Comparison of ENCODE assay signal across 9 cellular contexts in genomic region chr20:31608256-31608980, GRCh38. TPM values are rescaled to one million over a fixed set of nuclear protein-coding genes. Genes with fewer than 3 reads are reported as not detected.
DNase-seq lines count a peak whose midpoint lies in the region; ATAC-seq lines count a peak whose summit lies in the region.
"Had no signal": no experiment of that assay in that cellular context is flagged by ENCODE, and none has a peak within 500 bp of the region (broad histone marks: within the 10 kb centered on the region; RNA-seq: fewer than 3 reads in every experiment).

No MANE protein-coding gene starts in this region.

- no peaks in the 10 kb centered on the region for H3K27me3 ChIP-seq in NT2/D1 (ENCODE audit: insufficient read depth, insufficient read length)
- H3K27me3 ChIP-seq in mucosa of stomach (ENCODE audit: control insufficient read depth, insufficient read depth, low read length) = peaks cover 4% of the 10 kb centered on the region

- H3K4me1 ChIP-seq in NT2/D1 (ENCODE audit: insufficient read depth, insufficient read length) = peaks cover 5% of the 10 kb centered on the region
- peaks cover 66% of the 10 kb centered on the region for H3K4me1 ChIP-seq in mucosa of stomach (ENCODE audit: control insufficient read depth, insufficient read depth, low read length)

- H3K9me3 ChIP-seq in NT2/D1 (ENCODE audit: insufficient read depth, low read length) (no peaks in the 10 kb centered on the region), mucosa of stomach (ENCODE audit: control insufficient read depth, low read length) (no peaks in the 10 kb centered on the region)
- H3K9me3 ChIP-seq: BLaER1 had no signal

- H3K36me3 ChIP-seq in NT2/D1 (ENCODE audit: insufficient read depth, insufficient read length, low read length) (peaks cover 18% of the 10 kb centered on the region), mucosa of stomach (ENCODE audit: control insufficient read depth, insufficient read depth, low read length) (peaks cover 14% of the 10 kb centered on the region)
- H3K36me3 ChIP-seq: BLaER1 had no signal

- H3K4me3 Mint-ChIP-seq in activated CD4-positive, alpha-beta T cell treated with anti-CD3 and anti-CD28 coated beads for 36 hours = no peak overlapping the region

- H3K9me3 Mint-ChIP-seq in activated CD4-positive, alpha-beta T cell treated with anti-CD3 and anti-CD28 coated beads for 36 hours (ENCODE audit: low read depth) = no peaks in the 10 kb centered on the region

- POLR2A ChIA-PET in activated CD4-positive, alpha-beta T cell treated with anti-CD3 and anti-CD28 coated beads for 36 hours (lab: Charles Lee) = no interaction called here

- no peak overlapping the region for H3K27ac Mint-ChIP-seq in activated CD4-positive, alpha-beta T cell treated with anti-CD3 and anti-CD28 coated beads for 36 hours

- CTCF ChIA-PET in activated CD4-positive, alpha-beta T cell treated with anti-CD3 and anti-CD28 coated beads for 36 hours (lab: Charles Lee) = interaction anchor here (0.7 to 12.9 kb wide), 4 partner anchors 26 to 132 kb away, joined by 3 to 712 read pairs (median 3); no protein-coding TSS in a partner anchor

- H3K4me3 ChIP-seq in NT2/D1 (ENCODE audit: insufficient read length, low read depth) (peak overlapping the region; percentile 37), mucosa of stomach (ENCODE audit: low read length) (peak overlapping the region; percentile 91)
- H3K4me3 ChIP-seq: BLaER1 had no signal

- intact Hi-C loops in activated CD4-positive, alpha-beta T cell treated with anti-CD3 and anti-CD28 coated beads for 36 hours (cut with DNase I, micrococcal nuclease) = no loop called here

- H3K9ac ChIP-seq in NT2/D1 (ENCODE audit: insufficient read length, low read depth) = peak overlapping the region; percentile 96
- H3K9ac ChIP-seq in mucosa of stomach (ENCODE audit: low read length) = peak overlapping the region; percentile 83
- H3K9ac ChIP-seq: BLaER1 had no signal

- H3K4me1 Mint-ChIP-seq in activated CD4-positive, alpha-beta T cell treated with anti-CD3 and anti-CD28 coated beads for 36 hours = peaks cover 20% of the 10 kb centered on the region

- no peaks in the 10 kb centered on the region for H3K36me3 Mint-ChIP-seq in activated CD4-positive, alpha-beta T cell treated with anti-CD3 and anti-CD28 coated beads for 36 hours (ENCODE audit: low read depth)

- ATAC-seq in activated CD4-positive, alpha-beta T cell treated with anti-CD3 and anti-CD28 coated beads for 36 hours = no peak
- ATAC-seq in esophagus mucosa (peak; percentile 20), HG03565 (IDR thresholded peaks at IDR 0.05; ENCODE audit: unreplicated experiment) (no peak), HG03442 (IDR thresholded peaks at IDR 0.05; ENCODE audit: unreplicated experiment) (no peak)

- DNase-seq in activated CD4-positive, alpha-beta T cell treated with anti-CD3 and anti-CD28 coated beads for 36 hours = peak; percentile 22
- no peak for DNase-seq in activated CD4-positive, alpha-beta T cell treated with anti-CD3 and anti-CD28 coated beads for 1 hour
- DNase-seq in NT2/D1 (ENCODE audit: low read depth, low spot score) = peak; percentile 84
- DNase-seq in stimulated activated naive CD4-positive, alpha-beta T cell treated with Interleukin-2 at 50 U/mL for 16 hours (lab: John Stamatoyannopoulos, UW) = no peak

- peaks cover 42% of the 10 kb centered on the region for H3K27me3 Mint-ChIP-seq in activated CD4-positive, alpha-beta T cell treated with anti-CD3 and anti-CD28 coated beads for 36 hours

RNA-seq across cellular contexts. Expression of gene ID1, which starts 3.3 kb away (rescaled TPM):
- 1 to 10 TPM; 2.2 to 3.5 TPM for total RNA-seq in activated CD4-positive, alpha-beta T cell treated with anti-CD3 and anti-CD28 coated beads for 36 hours
- 299 TPM for total RNA-seq in esophagus mucosa

RNA-seq across cellular contexts. Expression of gene COX4I2, which starts 29.3 kb away (rescaled TPM):
- total RNA-seq in activated CD4-positive, alpha-beta T cell treated with anti-CD3 and anti-CD28 coated beads for 36 hours = not detected
- 0.96 TPM for total RNA-seq in esophagus mucosa

Comparison
In these comparisons a context has a peak if more than half of its experiments do, and no peak if none do; other contexts are left out.
1. DNase-seq: peak in activated CD4-positive, alpha-beta T cell treated with anti-CD3 and anti-CD28 coated beads for 36 hours (single experiment) and NT2/D1 (single experiment); none in activated CD4-positive, alpha-beta T cell treated with anti-CD3 and anti-CD28 coated beads for 1 hour (single experiment) and stimulated activated naive CD4-positive, alpha-beta T cell treated with Interleukin-2 at 50 U/mL for 16 hours (single experiment).
2. RNA of gene ID1, which starts 3.3 kb away (total RNA-seq): 299 TPM in esophagus mucosa (single experiment); 2.2 to 3.5 TPM in activated CD4-positive, alpha-beta T cell treated with anti-CD3 and anti-CD28 coated beads for 36 hours; every median in the first group is over 10 times any median in the second.